ENCODE assay signal across 11 cellular contexts in genomic region chr15:92161039-92161670, GRCh38.
A peak's percentile ranks its signal among the peaks of the same experiment; 100 is the strongest.
DNase-seq lines count a peak whose midpoint lies in the region; ATAC-seq and TF ChIP-seq lines count a peak whose summit lies in the region.
"Had no signal": no experiment of that assay in that cellular context is flagged by ENCODE, and none has a peak within 500 bp of the region (broad histone marks: within the 10 kb centered on the region; RNA-seq: fewer than 3 reads in every experiment).

No MANE protein-coding gene starts in this region.

- peak overlapping the region; percentile 24 for H2AK5ac ChIP-seq in neuronal stem cell (ENCODE audit: low read depth, low read length)

- 88% methylated on average over 6 of the region's 6 CpGs for WGBS in HUES64
- no CpG with 5 or more reads among the region's 6 CpGs for WGBS in neuronal stem cell (ENCODE audit: extremely low coverage in 2 of 2, insufficient read length in 2 of 2, insufficient replicate concordance in 1 of 2), 2 donors

- no peak overlapping the region for H3K23ac ChIP-seq in neuronal stem cell (ENCODE audit: low read depth, low read length, poor library complexity)

- H3K27ac ChIP-seq in HUES64 (ENCODE audit: low read depth, low read length) (peak overlapping the region; percentile 89), neuronal stem cell (replicated peaks; ENCODE audit: low read length) (no peak overlapping the region), PC-9 (no peak overlapping the region)

- no peak overlapping the region for H2BK12ac ChIP-seq in neuronal stem cell (ENCODE audit: low read length)

- H3K27ac Mint-ChIP-seq in activated CD4-positive, alpha-beta memory T cell treated with anti-CD3 and anti-CD28 coated beads for 36 hours = no peak overlapping the region
- H3K27ac Mint-ChIP-seq: activated naive CD8-positive, alpha-beta T cell had no signal

- DNase-seq in DMS79 treated with DMSO at 0.1 percent for 48 hours (lab: John Stamatoyannopoulos, UW) (peak; percentile 30), DMS79 (lab: John Stamatoyannopoulos, UW) (no peak), neuronal stem cell (ENCODE audit: low spot score) (no peak), PC-9 (no peak)
- no peak for DNase-seq in activated CD4-positive, alpha-beta memory T cell treated with anti-CD3 and anti-CD28 coated beads for 36 hours
- DNase-seq in stimulated activated CD4-positive, alpha-beta T cell treated with anti-CD3 and anti-CD28 coated beads, Interleukin-4, amount 100 ng/mL, for 4 hours = no peak
- DNase-seq: occipital lobe, SHP77 treated with DMSO at 0.1 percent for 48 hours had no signal

- H3K4me2 ChIP-seq in neuronal stem cell (ENCODE audit: insufficient read depth, low read length, poor library complexity, severe bottlenecking) (peak overlapping the region; percentile 13), PC-9 (no peak overlapping the region)

- H3K4ac ChIP-seq in neuronal stem cell (ENCODE audit: low read length) = no peak overlapping the region

- H4K91ac ChIP-seq in neuronal stem cell (ENCODE audit: low read depth, low read length, poor library complexity) = no peak overlapping the region

- H3K36me3 Mint-ChIP-seq in activated CD4-positive, alpha-beta memory T cell treated with anti-CD3 and anti-CD28 coated beads for 36 hours = peaks cover 9% of the 10 kb centered on the region

- H3F3A ChIP-seq in PC-9 (ENCODE audit: insufficient read depth, low read depth) = peaks cover 4% of the 10 kb centered on the region; the same call in 1 of the 2 replicates

- H3K9me3 ChIP-seq in HUES64 (ENCODE audit: insufficient read depth, low read depth, low read length) (no peaks in the 10 kb centered on the region), neuronal stem cell (replicated peaks in 1 of 2; ENCODE audit: control insufficient read depth in 2 of 2, insufficient read depth in 1 of 2, low read depth in 1 of 2, low read length in 2 of 2) (no peaks in the 10 kb centered on the region), PC-9 (ENCODE audit: insufficient read depth, low read depth) (no peaks in the 10 kb centered on the region)

- H3K27me3 ChIP-seq in HUES64 (ENCODE audit: insufficient read depth, low read length) = no peaks in the 10 kb centered on the region
- no peaks in the 10 kb centered on the region for H3K27me3 ChIP-seq in neuronal stem cell (ENCODE audit: control insufficient read depth in 3 of 3, insufficient read depth in 3 of 3, low read depth in 1 of 3, low read length in 3 of 3)
- no peaks in the 10 kb centered on the region for H3K27me3 ChIP-seq in PC-9 (ENCODE audit: insufficient read depth, low read depth)

- peak; percentile 93 for ATAC-seq in HG02610 (IDR thresholded peaks at IDR 0.05; ENCODE audit: unreplicated experiment)

- no peak overlapping the region for H4K8ac ChIP-seq in neuronal stem cell (ENCODE audit: low read depth, low read length)

- CTCF ChIA-PET in activated CD4-positive, alpha-beta memory T cell treated with anti-CD3 and anti-CD28 coated beads for 36 hours (lab: Charles Lee) = no interaction called here
- CTCF ChIA-PET in PC-9 (lab: Charles Lee) = no interaction called here

- H3K4me1 ChIP-seq in HUES64 (ENCODE audit: insufficient read depth, low read length) (peaks cover 63% of the 10 kb centered on the region), neuronal stem cell (ENCODE audit: control insufficient read depth in 2 of 2, insufficient read depth in 1 of 2, low read depth in 1 of 2, low read length in 2 of 2) (peaks cover 33 to 41% of the 10 kb centered on the region in 2 donors), PC-9 (replicated peaks; ENCODE audit: insufficient read depth) (peaks cover 16% of the 10 kb centered on the region)

- POLR2A ChIA-PET in activated CD4-positive, alpha-beta memory T cell treated with anti-CD3 and anti-CD28 coated beads for 36 hours (lab: Charles Lee) = no interaction called here
- POLR2A ChIA-PET in PC-9 (lab: Charles Lee; ENCODE audit: unreplicated experiment) = interaction anchor here (0.7 kb wide), 1 partner anchor 183 kb away, joined by 3 read pairs; no protein-coding TSS in a partner anchor

- H3K4me3 ChIP-seq in HUES64 (ENCODE audit: low read length) = no peak overlapping the region
- H3K4me3 ChIP-seq in neuronal stem cell (ENCODE audit: low read length in 2 of 2) = no peak overlapping the region
- no peak overlapping the region for H3K4me3 ChIP-seq in PC-9

- H3K9me2 ChIP-seq in PC-9 (ENCODE audit: insufficient read depth) = no peaks in the 10 kb centered on the region

- no peak overlapping the region for H2BK5ac ChIP-seq in neuronal stem cell (ENCODE audit: low read length)

- H3K4me3 Mint-ChIP-seq in activated CD4-positive, alpha-beta memory T cell treated with anti-CD3 and anti-CD28 coated beads for 36 hours = no peak overlapping the region
- H3K4me3 Mint-ChIP-seq: activated naive CD8-positive, alpha-beta T cell had no signal

- H3K9ac ChIP-seq in HUES64 (ENCODE audit: low read depth, low read length) (peak overlapping the region; percentile 23; the same call in 1 of the 2 replicates), neuronal stem cell (ENCODE audit: low read depth, low read length, poor library complexity) (no peak overlapping the region)

- H2BK15ac ChIP-seq in neuronal stem cell (ENCODE audit: low read length) = no peak overlapping the region

- BruUV-seq in PC-9 (replicated peaks; lab: Mats Ljungman, UMichigan) = no TSS peak

- no peak for TF ChIP-seq CTCF in PC-9 (conservative IDR thresholded peaks at IDR 0.05)

- H2AFZ ChIP-seq in neuronal stem cell (ENCODE audit: low read length) (no peak overlapping the region), PC-9 (no peak overlapping the region)

- H3K27me3 Mint-ChIP-seq in activated CD4-positive, alpha-beta memory T cell treated with anti-CD3 and anti-CD28 coated beads for 36 hours = no peaks in the 10 kb centered on the region
- H3K27me3 Mint-ChIP-seq: activated naive CD8-positive, alpha-beta T cell had no signal

- intact Hi-C loops in activated CD4-positive, alpha-beta memory T cell treated with anti-CD3 and anti-CD28 coated beads for 36 hours (cut with micrococcal nuclease) = no loop called here
- intact Hi-C loops in PC-9 (cut with micrococcal nuclease; ENCODE audit: unreplicated experiment) = no loop called here

- no peaks in the 10 kb centered on the region for H4K20me1 ChIP-seq in PC-9 (ENCODE audit: insufficient read depth)

- no peaks in the 10 kb centered on the region for H3K36me3 ChIP-seq in HUES64 (ENCODE audit: insufficient read depth, low read length)
- H3K36me3 ChIP-seq in neuronal stem cell (replicated peaks in 1 of 2; ENCODE audit: control insufficient read depth in 2 of 2, insufficient read depth in 2 of 2, low read length in 2 of 2) = no peaks in the 10 kb centered on the region
- 0 out of 2 replicates have a peak, but pooled peaks cover 5% of the 10 kb centered on the region for H3K36me3 ChIP-seq in PC-9 (ENCODE audit: low read depth)

- no peaks in the 10 kb centered on the region for H3K79me2 ChIP-seq in PC-9 (ENCODE audit: low read depth)

- H3K14ac ChIP-seq in neuronal stem cell (ENCODE audit: low read length) = no peak overlapping the region

- peaks cover 19% of the 10 kb centered on the region for H3K4me1 Mint-ChIP-seq in activated CD4-positive, alpha-beta memory T cell treated with anti-CD3 and anti-CD28 coated beads for 36 hours (ENCODE audit: low read depth)

- no peaks in the 10 kb centered on the region for H3K79me1 ChIP-seq in neuronal stem cell (ENCODE audit: low read depth, low read length)

- no peak overlapping the region for H2BK120ac ChIP-seq in neuronal stem cell (ENCODE audit: low read depth, low read length)

- no peaks in the 10 kb centered on the region for H3K9me3 Mint-ChIP-seq in activated CD4-positive, alpha-beta memory T cell treated with anti-CD3 and anti-CD28 coated beads for 36 hours

- no peak overlapping the region for H3K18ac ChIP-seq in neuronal stem cell (ENCODE audit: low read length)
